ENCODE assay signal across 21 cellular contexts in the genomic region with DNA sequence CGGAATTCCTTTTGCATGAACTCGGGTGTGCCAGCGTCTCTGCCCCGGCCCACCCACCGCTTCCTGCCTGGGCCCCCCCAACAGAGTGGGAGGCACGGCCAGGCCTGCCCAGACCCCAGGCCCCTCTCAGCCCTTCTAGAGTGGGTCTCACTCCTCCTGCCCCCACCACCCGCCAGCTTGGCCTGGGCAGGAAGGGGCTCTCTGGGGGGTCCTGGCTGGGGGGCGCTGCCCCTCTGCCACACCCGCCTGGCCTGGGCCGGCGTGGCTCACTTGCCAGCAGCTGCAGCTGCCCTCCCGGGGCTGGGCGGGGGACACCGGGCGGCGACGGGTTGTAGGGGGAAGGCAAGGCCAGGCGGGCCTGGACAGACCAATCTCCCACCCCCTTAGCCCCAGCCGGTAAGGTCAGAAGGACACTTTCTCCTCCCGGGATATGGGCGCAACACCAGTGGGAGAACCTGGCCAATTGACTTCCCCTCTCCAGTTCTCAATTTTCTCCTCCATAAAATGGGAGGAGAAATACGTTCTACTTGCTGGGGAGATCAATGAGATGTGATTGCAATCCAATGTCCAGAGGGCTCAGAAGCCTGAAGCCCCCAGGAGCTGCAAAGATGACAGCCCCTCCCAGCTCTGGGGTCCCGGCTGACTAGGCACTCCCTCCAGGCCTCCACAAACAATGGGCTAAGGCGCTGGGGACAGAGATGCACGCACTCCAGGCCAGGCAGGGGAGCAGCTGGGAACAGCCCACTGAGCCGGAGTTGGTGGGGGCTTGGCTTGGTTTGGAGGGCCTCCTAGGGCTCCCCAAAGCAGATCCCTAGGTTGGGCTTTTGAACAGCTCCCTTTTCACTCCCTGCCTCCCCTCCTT. TPM values are rescaled to one million over a fixed set of nuclear protein-coding genes. Genes with fewer than 3 reads are reported as not detected.
DNase-seq lines count a peak whose midpoint lies in the region; ATAC-seq and TF ChIP-seq lines count a peak whose summit lies in the region.
"Had no signal": no experiment of that assay in that cellular context is flagged by ENCODE, and none has a peak within 500 bp of the region (broad histone marks: within the 10 kb centered on the region; RNA-seq: fewer than 3 reads in every experiment).

No MANE protein-coding gene starts in this region.

- H3K79me2 ChIP-seq in mammary epithelial cell (ENCODE audit: insufficient read depth, low read length): no peaks in the 10 kb centered on the region

- H3K27ac Mint-ChIP-seq in immature natural killer cell: no peak overlapping the region
- H3K27ac Mint-ChIP-seq: activated CD4-positive, alpha-beta memory T cell treated with anti-CD3 and anti-CD28 coated beads, Interleukin-2, amount 10 ng/mL, durations not matched to agents 7 days and 5 days; activated naive CD4-positive, alpha-beta T cell treated with anti-CD3 and anti-CD28 coated beads, Interleukin-2, amount 50 U/mL, for 24 hours had no signal

- no peak overlapping the region for H3K27ac ChIP-seq in breast epithelium
- no peak overlapping the region for H3K27ac ChIP-seq in mammary epithelial cell (ENCODE audit: insufficient read depth, low read depth, low read length)
- peak overlapping the region in 1 of 2 donors; percentile 76 for H3K27ac ChIP-seq in coronary artery
- H3K27ac ChIP-seq in thoracic aorta: no peak overlapping the region
- H3K27ac ChIP-seq: BLaER1, body of pancreas, testis had no signal

- ATAC-seq in thoracic aorta (ENCODE audit: insufficient number of reproducible peaks, low FRiP score, low read depth): no peak
- ATAC-seq: body of pancreas had no signal

- H3K4me1 ChIP-seq in breast epithelium (peaks cover 10 to 12% of the 10 kb centered on the region in 2 donors), mammary epithelial cell (ENCODE audit: insufficient read depth, low read length) (peaks cover 9% of the 10 kb centered on the region), thoracic aorta (ENCODE audit: control insufficient read depth in 1 of 2, low read depth in 2 of 2) (peaks cover 4 to 37% of the 10 kb centered on the region in 2 donors)

- peaks cover 19 to 27% (median 20%) of the 10 kb centered on the region in 3 donors for H3K27me3 Mint-ChIP-seq in immature natural killer cell (ENCODE audit: low read depth in 3 of 3)

- H3K9me3 ChIP-seq in breast epithelium (no peaks in the 10 kb centered on the region), mammary epithelial cell (replicated peaks; ENCODE audit: insufficient read depth, low read length) (no peaks in the 10 kb centered on the region), thoracic aorta (no peaks in the 10 kb centered on the region)
- H3K9me3 ChIP-seq: BLaER1, body of pancreas, testis had no signal

- peaks cover 0 to 3% of the 10 kb centered on the region in 2 donors for H3K4me1 Mint-ChIP-seq in immature natural killer cell

- in situ Hi-C loops in mammary epithelial cell (cut with MboI; ENCODE audit: low sequenced_read_pairs in 2 of 2): no loop called here

- BruUV-seq in mammary epithelial cell (replicated peaks; lab: Mats Ljungman, UMichigan): no TSS peak

- H3K4me2 ChIP-seq in mammary epithelial cell (ENCODE audit: insufficient read depth, low read depth, low read length): no peak overlapping the region
- H3K4me2 ChIP-seq: BLaER1 had no signal

- peaks cover 0 to 3% (median 0%) of the 10 kb centered on the region in 6 donors for H3K9me3 Mint-ChIP-seq in immature natural killer cell
- H3K9me3 Mint-ChIP-seq: activated CD4-positive, alpha-beta memory T cell treated with anti-CD3 and anti-CD28 coated beads, Interleukin-2, amount 10 ng/mL, durations not matched to agents 7 days and 5 days; activated naive CD4-positive, alpha-beta T cell treated with anti-CD3 and anti-CD28 coated beads, Interleukin-2, amount 50 U/mL, for 24 hours had no signal

- no peak overlapping the region for H2AFZ ChIP-seq in mammary epithelial cell (ENCODE audit: low read depth, low read length)

- dilution Hi-C loops in mammary epithelial cell (cut with HindIII; ENCODE audit: low sequenced_read_pairs): no loop called here

- CTCF ChIA-PET in mammary epithelial cell (lab: Charles Lee; ENCODE audit: low non-redundant PET): no interaction called here

- H3K36me3 ChIP-seq in breast epithelium: no peaks in the 10 kb centered on the region
- no peaks in the 10 kb centered on the region for H3K36me3 ChIP-seq in mammary epithelial cell (ENCODE audit: insufficient read depth, low read length)
- no peaks in the 10 kb centered on the region for H3K36me3 ChIP-seq in thoracic aorta
- H3K36me3 ChIP-seq: BLaER1 had no signal

- peak overlapping the region; percentile 15 to 51 (median 20) for H3K4me3 ChIP-seq in breast epithelium
- H3K4me3 ChIP-seq in mammary epithelial cell (replicated peaks in 1 of 3; ENCODE audit: insufficient read depth in 1 of 3, low read depth in 2 of 3, low read length in 3 of 3): no peak overlapping the region
- H3K4me3 ChIP-seq in coronary artery: peak overlapping the region; percentile 71
- peak overlapping the region; percentile 1 for H3K4me3 ChIP-seq in iPS-11a (ENCODE audit: low read depth, low read length)
- peak overlapping the region; percentile 20 for H3K4me3 ChIP-seq in thoracic aorta
- H3K4me3 ChIP-seq: BLaER1, body of pancreas, GM12878, lung, testis had no signal

- no peak overlapping the region for H3K9ac ChIP-seq in mammary epithelial cell (ENCODE audit: insufficient read depth, low read length)
- H3K9ac ChIP-seq: BLaER1 had no signal

- TF ChIP-seq CTCF in breast epithelium (IDR thresholded peaks at IDR 0.05) (no peak), mammary epithelial cell (conservative IDR thresholded peaks at IDR 0.05 in 1 of 2, IDR thresholded peaks at IDR 0.05 in 1 of 2; ENCODE audit: extremely low read depth in 1 of 2, insufficient read depth in 1 of 2, low read depth in 1 of 2, low read length in 2 of 2) (no peak), coronary artery (IDR thresholded peaks at IDR 0.05) (no peak), thoracic aorta (IDR thresholded peaks at IDR 0.05) (no peak)

- no peak overlapping the region for H3K4me3 Mint-ChIP-seq in immature natural killer cell
- H3K4me3 Mint-ChIP-seq: activated CD4-positive, alpha-beta memory T cell treated with anti-CD3 and anti-CD28 coated beads, Interleukin-2, amount 10 ng/mL, durations not matched to agents 7 days and 5 days; activated naive CD4-positive, alpha-beta T cell treated with anti-CD3 and anti-CD28 coated beads, Interleukin-2, amount 50 U/mL, for 24 hours had no signal

- TF ChIP-seq POLR2A in breast epithelium (IDR thresholded peaks at IDR 0.05): no peak

- H3K27me3 ChIP-seq in breast epithelium: peaks cover 8 to 50% of the 10 kb centered on the region in 2 donors
- peaks cover 30% of the 10 kb centered on the region for H3K27me3 ChIP-seq in mammary epithelial cell (ENCODE audit: insufficient read depth, low read length)
- H3K27me3 ChIP-seq in thoracic aorta (replicated peaks; ENCODE audit: insufficient read depth): peaks cover 24% of the 10 kb centered on the region
- H3K27me3 ChIP-seq: testis had no signal

- WGBS in mammary epithelial cell (ENCODE audit: low coverage, missing lambda C conversion rate): 81% methylated on average over 10 of the region's 26 CpGs

- H3K36me3 Mint-ChIP-seq in immature natural killer cell: no peaks in the 10 kb centered on the region
- H3K36me3 Mint-ChIP-seq: activated naive CD4-positive, alpha-beta T cell treated with anti-CD3 and anti-CD28 coated beads, Interleukin-2, amount 50 U/mL, for 24 hours; IgD-negative memory B cell had no signal

- no peaks in the 10 kb centered on the region for H4K20me1 ChIP-seq in mammary epithelial cell (ENCODE audit: insufficient read depth, low read length)

- intact Hi-C loops in breast epithelium (cut with DNase I; ENCODE audit: low total_unique reads): no loop called here
- intact Hi-C loops in mammary epithelial cell (cut with micrococcal nuclease): no loop called here

- DNase-seq in breast epithelium (ENCODE audit: low spot score in 2 of 2) (no peak), mammary epithelial cell (no peak), coronary artery (ENCODE audit: low spot score) (no peak), thoracic aorta (ENCODE audit: low spot score) (no peak), immature natural killer cell (no peak), NCI-H146 (lab: John Stamatoyannopoulos, UW) (no peak)
- DNase-seq in stimulated activated CD4-positive, alpha-beta T cell treated with anti-CD3 and anti-CD28 coated beads, Interleukin-4, amount 100 ng/mL, for 1 hour: no peak
- DNase-seq: activated CD4-positive, alpha-beta memory T cell treated with anti-CD3 and anti-CD28 coated beads, Interleukin-2, amount 10 ng/mL, durations not matched to agents 7 days and 5 days; activated T-cell treated with anti-CD3 and anti-CD28 coated beads, Interleukin-2, amount 50 U/mL, for 48 hours; body of pancreas; MM.1S; naive thymus-derived CD4-positive, alpha-beta T cell; NCI-H187 treated with DMSO at 0.1 percent for 48 hours; T-helper 1 cell; testis had no signal

RNA-seq across cellular contexts. Expression of gene CRLF1, which starts 2.4 kb away (rescaled TPM):
- total RNA-seq in breast epithelium: 10 to 100 TPM in 2 of 3 donors, 1 to 10 TPM in 1; 5.6 to 68.6 (median 21.0) TPM
- 1 to 10 TPM; 2.3 to 7.1 TPM for total RNA-seq in mammary epithelial cell
- 3.4 TPM for polyA plus RNA-seq in mammary epithelial cell
- 5.9 TPM for polyA minus RNA-seq in mammary epithelial cell
- 1,000 to 10,000 TPM in 1 of 2 donors, 10 to 100 TPM in 1; 85.9 to 1,063 TPM for total RNA-seq in thoracic aorta
- polyA plus RNA-seq in immature natural killer cell: 1 to 10 TPM in 1 of 3 donors, under 1 TPM in 1, not detected in 1; 0.89 to 1.2 TPM
- total RNA-seq: activated CD4-positive, alpha-beta memory T cell treated with anti-CD3 and anti-CD28 coated beads, Interleukin-2, amount 10 ng/mL, durations not matched to agents 7 days and 5 days; naive thymus-derived CD4-positive, alpha-beta T cell had no signal

RNA-seq across cellular contexts. Expression of gene TMEM59L, which starts 8.5 kb away (rescaled TPM):
- total RNA-seq in breast epithelium (1 to 10 TPM in 2 of 3 donors, not detected in 1; 1.2 to 2.3 TPM), mammary epithelial cell (under 1 TPM in 1 of 2 donors, not detected in 1; 0.89 TPM), thoracic aorta (1 to 10 TPM; 3.2 to 6.5 TPM)
- polyA plus RNA-seq in mammary epithelial cell (0.05 TPM), immature natural killer cell (not detected)
- not detected for polyA minus RNA-seq in mammary epithelial cell
- polyA plus RNA-seq: GM12878, IgD-negative memory B cell had no signal

RNA-seq across cellular contexts. Expression of gene REX1BD, which starts 15.6 kb away (rescaled TPM):
- total RNA-seq in breast epithelium (100 to 1,000 TPM in 2 of 3 donors, 10 to 100 TPM in 1; 99.8 to 117 (median 111) TPM), mammary epithelial cell (10 to 100 TPM; 30.0 to 59.0 TPM), thoracic aorta (10 to 100 TPM; 36.3 to 66.6 TPM)
- polyA plus RNA-seq in mammary epithelial cell (49.0 TPM), immature natural killer cell (100 to 1,000 TPM; 123 to 175 (median 146) TPM)
- polyA minus RNA-seq in mammary epithelial cell: 4.3 TPM

RNA-seq across cellular contexts. Expression of gene UBA52, which starts 32.5 kb away (rescaled TPM):
- total RNA-seq in breast epithelium (100 to 1,000 TPM; 729 to 865 (median 831) TPM), mammary epithelial cell (1,000 to 10,000 TPM in 1 of 2 donors, 100 to 1,000 TPM in 1; 698 to 1,133 TPM), thoracic aorta (100 to 1,000 TPM; 306 to 438 TPM)
- polyA plus RNA-seq in mammary epithelial cell (2,157 TPM), immature natural killer cell (1,000 to 10,000 TPM in 1 of 3 donors, 100 to 1,000 TPM in 2; 613 to 1,093 (median 997) TPM)
- polyA minus RNA-seq in mammary epithelial cell: 1,457 TPM

RNA-seq across cellular contexts. Expression of gene KLHL26, which starts 32.6 kb away (rescaled TPM):
- total RNA-seq in breast epithelium: 10 to 100 TPM in 2 of 3 donors, 1 to 10 TPM in 1; 7.0 to 18.1 (median 14.7) TPM
- total RNA-seq in mammary epithelial cell: 1 to 10 TPM; 2.8 to 6.4 TPM
- polyA plus RNA-seq in mammary epithelial cell: 2.6 TPM
- polyA minus RNA-seq in mammary epithelial cell: 2.1 TPM
- 10 to 100 TPM; 11.2 to 24.5 TPM for total RNA-seq in thoracic aorta
- polyA plus RNA-seq in immature natural killer cell: 1 to 10 TPM; 1.6 to 4.8 (median 4.5) TPM

Comparison
In these comparisons a context has a peak if more than half of its experiments do, and no peak if none do; other contexts are left out.
1. H3K4me3 ChIP-seq: peak in breast epithelium (3 of 3), coronary artery (single experiment), iPS-11a (single experiment) and thoracic aorta (single experiment); none in mammary epithelial cell (0 of 3).